In the genomic region with DNA sequence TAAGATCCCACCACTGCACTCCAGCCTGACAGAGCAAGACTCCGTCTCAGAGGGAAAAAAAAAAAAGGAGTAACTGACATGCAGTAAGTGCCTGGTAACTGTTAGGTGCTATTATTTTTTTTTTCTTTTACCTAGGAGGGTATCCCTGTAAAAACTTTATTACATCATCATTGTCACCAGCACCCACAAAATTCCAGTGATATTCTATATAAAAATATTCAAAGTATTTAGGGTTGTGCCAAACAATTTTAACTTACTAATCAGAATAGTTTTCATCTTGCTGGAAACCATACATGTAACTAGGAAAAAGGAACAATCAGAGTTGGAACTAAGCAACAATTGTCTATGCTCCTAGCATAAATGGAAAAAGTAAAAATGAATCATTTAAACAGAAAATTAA, we compare ENCODE assay signal across 18 cellular contexts.
DNase-seq lines count a peak whose midpoint lies in the region; ATAC-seq, FAIRE-seq and TF ChIP-seq lines count a peak whose summit lies in the region.
"Had no signal": no experiment of that assay in that cellular context is flagged by ENCODE, and none has a peak within 500 bp of the region (broad histone marks: within the 10 kb centered on the region; RNA-seq: fewer than 3 reads in every experiment).

No MANE protein-coding gene starts in this region.

- TF ChIP-seq CTCF in AG10803 (conservative IDR thresholded peaks at IDR 0.05; ENCODE audit: low read length): no peak
- TF ChIP-seq CTCF in K562 (IDR thresholded peaks at IDR 0.05 in 2 of 3, conservative IDR thresholded peaks at IDR 0.05 in 1 of 3; ENCODE audit: insufficient read depth in 2 of 3, low read depth in 1 of 3, low read length in 3 of 3): no peak
- TF ChIP-seq CTCF in fibroblast of the aortic adventitia (IDR thresholded peaks at IDR 0.05; ENCODE audit: insufficient read depth, low read length): no peak
- TF ChIP-seq CTCF in lower leg skin (IDR thresholded peaks at IDR 0.05): no peak

- FAIRE-seq in K562 (lab: Jason Lieb, UNC): no peak
- FAIRE-seq: HTR-8/SVneo had no signal

- no peaks in the 10 kb centered on the region for H4K20me1 ChIP-seq in K562 (replicated peaks; ENCODE audit: control insufficient read depth, insufficient read depth, low read length)

- DNase-seq in AG10803 (ENCODE audit: low read depth): peak; percentile 51
- DNase-seq in NCI-H226: peak; percentile 17
- no peak for DNase-seq in K562 (ENCODE audit: extremely low read depth in 1 of 4, low spot score in 3 of 4)
- peak; percentile 32 for DNase-seq in fibroblast of the aortic adventitia (ENCODE audit: low read depth)
- no peak for DNase-seq in lower leg skin (ENCODE audit: low spot score in 2 of 2)
- DNase-seq in GM19238 (ENCODE audit: insufficient read length, low spot score): no peak
- no peak for DNase-seq in AML-193 (lab: John Stamatoyannopoulos, UW)
- DNase-seq: 8988T, DMS79 treated with DMSO at 0.1 percent for 48 hours, GF-D8, H7, NCI-H187, NCI-H446 had no signal

- H3K27ac ChIP-seq in K562 (ENCODE audit: extremely low read depth, low read depth, low read length): no peak overlapping the region
- H3K27ac ChIP-seq: BLaER1 treated with 17β-estradiol and CSF1 and Interleukin-3, amounts not matched to agents 10 nM and 100 nM; HL-60; RWPE1 had no signal

- POLR2A ChIA-PET in K562 (lab: Yijun Ruan, JAX): no interaction called here

- H3K4me3 ChIP-seq in AG10803 (ENCODE audit: low read length) (no peak overlapping the region), K562 (no peak overlapping the region), fibroblast of the aortic adventitia (ENCODE audit: low read depth, low read length) (no peak overlapping the region), lower leg skin (ENCODE audit: low read depth, poor library complexity, severe bottlenecking) (no peak overlapping the region)
- H3K4me3 ChIP-seq: BLaER1 treated with 17β-estradiol and CSF1 and Interleukin-3, amounts not matched to agents 10 nM and 100 nM had no signal

- no peaks in the 10 kb centered on the region for H3K9me3 ChIP-seq in K562 (replicated peaks; ENCODE audit: control insufficient read depth, insufficient read depth, low read depth, low read length)

- H3K9me1 ChIP-seq in K562 (ENCODE audit: control insufficient read depth, insufficient read depth, low read length): no peaks in the 10 kb centered on the region

- no peak for ATAC-seq in K562
- ATAC-seq in HG02678 (IDR thresholded peaks at IDR 0.05; ENCODE audit: unreplicated experiment): no peak

- no peak for TF ChIP-seq EP300 in K562 (IDR thresholded peaks at IDR 0.05; ENCODE audit: low read length)

- H2AFZ ChIP-seq in K562 (ENCODE audit: low read depth, low read length): no peak overlapping the region

- 80% methylated on average over 1 of the region's 1 CpG for WGBS in K562 (ENCODE audit: insufficient coverage, low coverage, missing lambda C conversion rate)
- WGBS in lower leg skin, 2 donors: 85 to 96% methylated on average over 1 of the region's 1 CpG

- H3K79me2 ChIP-seq in K562 (ENCODE audit: control insufficient read depth, insufficient read depth, low read length): no peaks in the 10 kb centered on the region

- H3K36me3 ChIP-seq in K562 (ENCODE audit: control insufficient read depth, insufficient read depth, low read length): peaks cover 8% of the 10 kb centered on the region; the same call in 2 of the 3 replicates

- no peak overlapping the region for H3K4me2 ChIP-seq in K562 (ENCODE audit: insufficient read depth, low read length)
- H3K4me2 ChIP-seq: BLaER1 treated with 17β-estradiol and CSF1 and Interleukin-3, amounts not matched to agents 10 nM and 100 nM had no signal

- H3K27me3 ChIP-seq in K562 (ENCODE audit: control insufficient read depth in 2 of 2, insufficient read depth in 2 of 2, low read length in 2 of 2): no peaks in the 10 kb centered on the region
- H3K27me3 ChIP-seq: BLaER1 treated with 17β-estradiol and CSF1 and Interleukin-3, amounts not matched to agents 10 nM and 100 nM had no signal

- intact Hi-C loops in K562 (cut with micrococcal nuclease): loop anchor here (10.0 kb wide), 1 partner anchor 106 kb away; no protein-coding TSS in a partner anchor
- intact Hi-C loops in lower leg skin (cut with DNase I; ENCODE audit: low total_unique reads): no loop called here

- TF ChIP-seq POLR2A in K562 (conservative IDR thresholded peaks at IDR 0.05): no peak
- no peak for TF ChIP-seq POLR2A in lower leg skin (IDR thresholded peaks at IDR 0.05)

- CTCF ChIA-PET in K562 (lab: Yijun Ruan, JAX; ENCODE audit: low intra/inter-chr PET ratio): no interaction called here

- no peak for TF ChIP-seq RAD21 in K562 (CRISPR knock-in tag; conservative IDR thresholded peaks at IDR 0.05 in 1 of 2, IDR thresholded peaks at IDR 0.05 in 1 of 2)

- in situ Hi-C loops in K562 (cut with MboI): no loop called here

- no TSS peak for BruUV-seq in K562 (replicated peaks; lab: Mats Ljungman, UMichigan)

- no peak overlapping the region for H3K9ac ChIP-seq in K562 (ENCODE audit: insufficient read depth in 1 of 2, low read depth in 2 of 2, low read length in 2 of 2)
- H3K9ac ChIP-seq: BLaER1 treated with 17β-estradiol and CSF1 and Interleukin-3, amounts not matched to agents 10 nM and 100 nM had no signal

- no peaks in the 10 kb centered on the region for H3K4me1 ChIP-seq in K562 (replicated peaks in 1 of 2; ENCODE audit: control insufficient read depth in 2 of 2, insufficient read depth in 2 of 2, low read length in 2 of 2)

TF ChIP-seq in K562, 482 proteins besides CTCF, POLR2A, EP300 and RAD21:
- no peak for TF ChIP-seq ZNF232 (CRISPR knock-in tag; IDR thresholded peaks at IDR 0.05)
- TF ChIP-seq, protein P1, sequence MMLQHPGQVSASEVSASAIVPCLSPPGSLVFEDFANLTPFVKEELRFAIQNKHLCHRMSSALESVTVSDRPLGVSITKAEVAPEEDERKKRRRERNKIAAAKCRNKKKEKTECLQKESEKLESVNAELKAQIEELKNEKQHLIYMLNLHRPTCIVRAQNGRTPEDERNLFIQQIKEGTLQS (IDR thresholded peaks at IDR 0.05): peak; percentile 58
- TF ChIP-seq, protein P1 (CRISPR knock-in tag; conservative IDR thresholded peaks at IDR 0.05): no peak
TF ChIP-seq in K562: peak in this region for 1.

Comparison
In these comparisons a context has a peak if more than half of its experiments do, and no peak if none do; other contexts are left out.
1. DNase-seq: peak in AG10803 (single experiment), NCI-H226 (single experiment) and fibroblast of the aortic adventitia (single experiment); none in K562 (0 of 4), lower leg skin (0 of 2), GM19238 (single experiment) and AML-193 (0 of 2).